3 cellular contexts compared by ENCODE assay signal in the genomic region with DNA sequence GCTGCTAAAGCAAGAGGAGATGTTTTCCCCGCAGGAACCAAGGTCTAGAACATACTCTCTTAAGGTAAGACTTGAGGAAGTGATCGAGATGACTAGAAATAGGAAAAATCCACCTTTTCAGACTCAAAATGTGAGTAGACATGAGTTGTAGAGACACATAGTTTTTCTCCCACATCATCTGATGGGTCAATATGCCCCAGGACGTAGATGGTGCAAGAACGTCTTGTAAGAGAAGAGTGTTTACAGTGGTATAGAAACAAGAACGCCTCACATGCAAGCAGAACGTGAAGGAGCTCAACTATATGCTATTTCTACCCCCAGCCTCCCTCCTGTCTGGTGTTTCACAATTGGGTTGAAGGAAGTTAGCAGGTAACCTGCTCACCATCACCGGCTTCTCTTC.
"Had no signal": no experiment of that assay in that cellular context is flagged by ENCODE, and none has a peak within 500 bp of the region (broad histone marks: within the 10 kb centered on the region; RNA-seq: fewer than 3 reads in every experiment).

No MANE protein-coding gene starts in this region.

- DNase-seq: GDM1, GF-D8 had no signal

- ATAC-seq: GM12878 had no signal

- H3K4me3 ChIP-seq: GM12878 had no signal
